In the genomic region with DNA sequence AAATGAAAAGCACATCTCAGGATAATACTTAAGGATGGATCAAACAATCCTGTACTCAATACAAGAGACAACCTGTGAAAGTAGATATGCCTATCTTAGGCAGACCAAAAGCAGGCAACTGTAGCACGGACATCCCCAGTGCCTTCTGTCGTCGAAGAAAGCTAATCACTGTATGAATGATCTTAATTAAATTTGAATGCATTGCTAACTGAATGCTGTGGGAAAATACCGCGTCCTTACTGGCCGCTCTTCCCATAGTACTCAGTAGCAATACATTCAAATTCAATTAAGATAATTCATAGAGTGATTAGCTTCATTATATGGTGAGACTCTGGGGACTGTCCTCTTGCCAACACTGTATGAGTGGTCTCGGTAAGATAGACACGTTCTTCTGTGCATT, we compare ENCODE assay signal across 13 cellular contexts.
DNase-seq lines count a peak whose midpoint lies in the region; ATAC-seq and TF ChIP-seq lines count a peak whose summit lies in the region.
"Had no signal": no experiment of that assay in that cellular context is flagged by ENCODE, and none has a peak within 500 bp of the region (broad histone marks: within the 10 kb centered on the region; RNA-seq: fewer than 3 reads in every experiment).

No MANE protein-coding gene starts in this region.

- H3K36me3 Mint-ChIP-seq in activated T-cell treated with anti-CD3 and anti-CD28 coated beads, Interleukin-2, amount 50 U/mL, for 72 hours (ENCODE audit: insufficient read depth in 2 of 2): peaks cover 13 to 30% of the 10 kb centered on the region in 2 donors
- no peaks in the 10 kb centered on the region for H3K36me3 Mint-ChIP-seq in T-helper 17 cell (ENCODE audit: low read depth)

- H3K27ac ChIP-seq in esophagus squamous epithelium (peak overlapping the region in 3 of 4 donors; percentile 1 to 32 (median 11)), thymus (ENCODE audit: low read depth) (no peak overlapping the region)
- H3K27ac ChIP-seq: KMS-11, parathyroid adenoma, testis had no signal

- H3K9me3 ChIP-seq in T-helper 17 cell (ENCODE audit: control insufficient read depth, low read length, poor library complexity, severe bottlenecking): no peaks in the 10 kb centered on the region
- H3K9me3 ChIP-seq in esophagus squamous epithelium: no peaks in the 10 kb centered on the region
- no peaks in the 10 kb centered on the region for H3K9me3 ChIP-seq in thymus (ENCODE audit: control insufficient read depth)
- H3K9me3 ChIP-seq: testis had no signal

- peaks cover 72% of the 10 kb centered on the region for H3K4me1 Mint-ChIP-seq in activated T-cell treated with anti-CD3 and anti-CD28 coated beads, Interleukin-2, amount 50 U/mL, for 72 hours (ENCODE audit: low read depth)
- peaks cover 68% of the 10 kb centered on the region for H3K4me1 Mint-ChIP-seq in T-helper 17 cell

- peak overlapping the region; percentile 89 to 97 for H3K4me3 Mint-ChIP-seq in activated T-cell treated with anti-CD3 and anti-CD28 coated beads, Interleukin-2, amount 50 U/mL, for 72 hours
- peak overlapping the region; percentile 94 for H3K4me3 Mint-ChIP-seq in T-helper 17 cell

- H3K36me3 ChIP-seq in esophagus squamous epithelium (no peaks in the 10 kb centered on the region), thymus (ENCODE audit: control insufficient read depth, insufficient read depth) (no peaks in the 10 kb centered on the region)

- intact Hi-C loops in esophagus squamous epithelium (cut with DNase I): no loop called here

- no peaks in the 10 kb centered on the region for H3K9me3 Mint-ChIP-seq in activated T-cell treated with anti-CD3 and anti-CD28 coated beads, Interleukin-2, amount 50 U/mL, for 72 hours

- ATAC-seq in activated T-cell treated with anti-CD3 and anti-CD28 coated beads, Interleukin-2, amount 50 U/mL, for 72 hours (replicated peaks in 1 of 2): no peak
- ATAC-seq in T-helper 17 cell: peak; percentile 24

- no peaks in the 10 kb centered on the region for H3K27me3 Mint-ChIP-seq in activated T-cell treated with anti-CD3 and anti-CD28 coated beads, Interleukin-2, amount 50 U/mL, for 72 hours (ENCODE audit: low read depth)
- H3K27me3 Mint-ChIP-seq in T-helper 17 cell: no peaks in the 10 kb centered on the region

- peak overlapping the region in 2 of 4 donors; percentile 30 to 42 for H3K4me3 ChIP-seq in esophagus squamous epithelium
- peak overlapping the region; percentile 51 for H3K4me3 ChIP-seq in thymus (ENCODE audit: low read length)
- H3K4me3 ChIP-seq: lung, testis had no signal

- peak overlapping the region; percentile 98 for H3K27ac Mint-ChIP-seq in activated T-cell treated with anti-CD3 and anti-CD28 coated beads, Interleukin-2, amount 50 U/mL, for 72 hours
- peak overlapping the region; percentile 97 for H3K27ac Mint-ChIP-seq in T-helper 17 cell

- DNase-seq in activated T-cell treated with anti-CD3 and anti-CD28 coated beads, Interleukin-2, amount 50 U/mL, for 72 hours: no peak
- DNase-seq in activated T-cell treated with anti-CD3 and anti-CD28 coated beads for 4 hours (no peak), T-helper 17 cell (no peak), esophagus squamous epithelium (lab: John Stamatoyannopoulos, UW) (no peak), NCI-H748 (lab: John Stamatoyannopoulos, UW; ENCODE audit: unreplicated experiment) (no peak), HPDE6-E6E7 (ENCODE audit: extremely low spot score) (no peak), NCI-H446 treated with DMSO at 0.1 percent for 48 hours (lab: John Stamatoyannopoulos, UW) (no peak)
- DNase-seq: effector CD8-positive, alpha-beta T cell; testis had no signal

- peaks cover 0 to 6% (median 0%) of the 10 kb centered on the region in 3 donors for H3K4me1 ChIP-seq in esophagus squamous epithelium
- H3K4me1 ChIP-seq in thymus (ENCODE audit: control insufficient read depth, insufficient read depth, low read length): peaks cover 15% of the 10 kb centered on the region
- H3K4me1 ChIP-seq: parathyroid adenoma, testis had no signal

- TF ChIP-seq CTCF in esophagus squamous epithelium (IDR thresholded peaks at IDR 0.05): no peak

- 67 to 84% methylated on average over 8 of the region's 8 CpGs for WGBS in esophagus squamous epithelium, 2 donors
- WGBS in thymus: 91% methylated on average over 8 of the region's 8 CpGs

- no peaks in the 10 kb centered on the region for H3K27me3 ChIP-seq in esophagus squamous epithelium
- no peaks in the 10 kb centered on the region for H3K27me3 ChIP-seq in thymus (ENCODE audit: control insufficient read depth, insufficient read depth)
- H3K27me3 ChIP-seq: testis had no signal

- TF ChIP-seq POLR2A in esophagus squamous epithelium (IDR thresholded peaks at IDR 0.05): no peak
